ENCODE assay signal across 1 cellular context in the genomic region with DNA sequence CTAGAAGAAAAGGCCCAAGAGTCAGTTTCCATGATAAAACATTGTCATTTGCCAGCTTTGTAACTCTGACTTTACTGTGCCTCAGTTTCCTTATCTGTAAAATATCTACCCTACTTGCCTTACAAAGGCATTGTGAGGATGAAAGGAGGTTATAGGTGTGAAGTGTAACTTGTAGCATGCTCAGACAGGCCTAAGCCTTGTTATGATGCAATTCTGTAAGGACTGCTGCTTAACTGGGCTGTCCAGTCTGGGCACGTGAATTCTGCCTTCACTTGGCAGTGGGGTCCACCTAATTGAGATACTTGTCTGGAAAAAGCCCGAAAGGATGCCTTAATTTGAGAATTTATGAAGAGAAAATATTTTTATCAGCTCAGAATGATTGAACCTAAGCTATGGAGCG.
TF ChIP-seq lines count a peak whose summit lies in the region.

No MANE protein-coding gene starts in this region.

TF ChIP-seq in H1, 55 proteins besides CTCF, POLR2A, EP300 and RAD21 (continued from another document):
- no peak for TF ChIP-seq HDAC6 (IDR thresholded peaks at IDR 0.05; ENCODE audit: low read depth, low read length)
